19 cellular contexts compared by ENCODE assay signal in genomic region chr12:113800201-113800600, GRCh38.
A peak's percentile ranks its signal among the peaks of the same experiment; 100 is the strongest.
DNase-seq lines count a peak whose midpoint lies in the region; ATAC-seq and TF ChIP-seq lines count a peak whose summit lies in the region.
"Had no signal": no experiment of that assay in that cellular context is flagged by ENCODE, and none has a peak within 500 bp of the region (broad histone marks: within the 10 kb centered on the region; RNA-seq: fewer than 3 reads in every experiment).

No MANE protein-coding gene starts in this region.

- no peak overlapping the region for H2AFZ ChIP-seq in H9 (ENCODE audit: low read length)
- no peak overlapping the region for H2AFZ ChIP-seq in osteoblast (ENCODE audit: low read length)

- H3K9ac ChIP-seq in H9 (ENCODE audit: extremely low read depth, insufficient read length, low read length) = no peak overlapping the region
- H3K9ac ChIP-seq: BLaER1 treated with 17β-estradiol and CSF1 and Interleukin-3, amounts not matched to agents 10 nM and 100 nM had no signal

- DNase-seq in H9 (no peak), fibroblast of pulmonary artery (ENCODE audit: low read depth) (peak; percentile 11), osteoblast (ENCODE audit: insufficient read length, low spot score, missing footprints) (peak; percentile 70), upper lobe of right lung (peak; percentile 32), suprapubic skin (ENCODE audit: low spot score in 2 of 2) (no peak), cerebellum (ENCODE audit: low spot score) (no peak), T-helper 1 cell (no peak)
- DNase-seq: AML-193; Caco-2; Calu3; CD4-positive, alpha-beta T cell; CD8-positive, alpha-beta T cell; DMS79 treated with DMSO at 0.1 percent for 48 hours; GF-D8 had no signal

- no peak overlapping the region for H3K4me3 Mint-ChIP-seq in H9
- H3K4me3 Mint-ChIP-seq: B cell; CD4-positive, alpha-beta T cell; CD8-positive, alpha-beta T cell had no signal

- H3K9me3 Mint-ChIP-seq in H9 = no peaks in the 10 kb centered on the region
- H3K9me3 Mint-ChIP-seq: CD4-positive, alpha-beta T cell; CD8-positive, alpha-beta T cell had no signal

- H3K36me3 Mint-ChIP-seq in H9 (ENCODE audit: insufficient read depth in 1 of 3, low read depth in 3 of 3) = no peaks in the 10 kb centered on the region

- no peak overlapping the region for H2BK12ac ChIP-seq in H9 (ENCODE audit: insufficient read length, low read depth, low read length)

- peak overlapping the region; percentile 37; the same call in 1 of the 2 replicates for H3K14ac ChIP-seq in H9 (ENCODE audit: insufficient read depth, low read length)

- no peak overlapping the region for H3T11ph ChIP-seq in H9 (ENCODE audit: low read length)

- H3K27ac ChIP-seq in H9 (ENCODE audit: insufficient read length, low read depth, low read length) (no peak overlapping the region), osteoblast (ENCODE audit: low read depth, low read length) (no peak overlapping the region), upper lobe of right lung (no peak overlapping the region), suprapubic skin (no peak overlapping the region)
- H3K27ac ChIP-seq: 22Rv1; A549; BLaER1 treated with 17β-estradiol and CSF1 and Interleukin-3, amounts not matched to agents 10 nM and 100 nM; C4-2B had no signal

- no peak overlapping the region for H3K27ac Mint-ChIP-seq in H9
- H3K27ac Mint-ChIP-seq: B cell; CD4-positive, alpha-beta T cell; CD8-positive, alpha-beta T cell had no signal

- TF ChIP-seq EP300 in suprapubic skin (IDR thresholded peaks at IDR 0.05) = no peak

- no peak overlapping the region for H2BK15ac ChIP-seq in H9 (ENCODE audit: low read depth, low read length)

- ATAC-seq in upper lobe of right lung = no peak
- ATAC-seq: A549; CD8-positive, alpha-beta T cell had no signal

- no peaks in the 10 kb centered on the region for H3K27me3 ChIP-seq in H9 (ENCODE audit: insufficient read depth, low read length)
- no peaks in the 10 kb centered on the region for H3K27me3 ChIP-seq in osteoblast (ENCODE audit: insufficient read depth, low read length)
- no peaks in the 10 kb centered on the region for H3K27me3 ChIP-seq in upper lobe of right lung
- no peaks in the 10 kb centered on the region for H3K27me3 ChIP-seq in suprapubic skin

- no peaks in the 10 kb centered on the region for H3K23me2 ChIP-seq in H9 (ENCODE audit: insufficient read length, low read depth, low read length, poor library complexity, severe bottlenecking)

- H4K8ac ChIP-seq in H9 (replicated peaks; ENCODE audit: insufficient read length, low read depth, low read length) = no peak overlapping the region

- H4K20me1 ChIP-seq in H9 (ENCODE audit: control insufficient read depth, insufficient read depth, insufficient read length) (no peaks in the 10 kb centered on the region), osteoblast (ENCODE audit: insufficient read depth, low read length) (no peaks in the 10 kb centered on the region)

- H2BK5ac ChIP-seq in H9 (ENCODE audit: insufficient read length, low read length) = no peak overlapping the region

- H3K23ac ChIP-seq in H9 (ENCODE audit: insufficient read length, low read depth, low read length) = no peak overlapping the region

- H3K79me1 ChIP-seq in H9 (ENCODE audit: insufficient read depth, low read depth, low read length, poor library complexity, severe bottlenecking) = no peaks in the 10 kb centered on the region

- no peak overlapping the region for H2BK120ac ChIP-seq in H9 (ENCODE audit: low read depth, low read length, poor library complexity, severe bottlenecking)

- H3K4me3 ChIP-seq in fibroblast of pulmonary artery (replicated peaks; ENCODE audit: low read depth, low read length) (no peak overlapping the region), osteoblast (ENCODE audit: insufficient read depth, low read length) (no peak overlapping the region), upper lobe of right lung (no peak overlapping the region), suprapubic skin (no peak overlapping the region)
- H3K4me3 ChIP-seq: A549; BLaER1 treated with 17β-estradiol and CSF1 and Interleukin-3, amounts not matched to agents 10 nM and 100 nM had no signal

- H4K5ac ChIP-seq in H9 (ENCODE audit: insufficient read length, low read depth, low read length) = no peak overlapping the region

- no peaks in the 10 kb centered on the region for H3K36me3 ChIP-seq in osteoblast (ENCODE audit: insufficient read depth, low read length)
- no peaks in the 10 kb centered on the region for H3K36me3 ChIP-seq in upper lobe of right lung
- no peaks in the 10 kb centered on the region for H3K36me3 ChIP-seq in suprapubic skin
- H3K36me3 ChIP-seq: BLaER1 treated with 17β-estradiol and CSF1 and Interleukin-3, amounts not matched to agents 10 nM and 100 nM had no signal

- H2BK20ac ChIP-seq in H9 (ENCODE audit: low read depth, low read length, poor library complexity, severe bottlenecking) = no peak overlapping the region

- H2AK5ac ChIP-seq in H9 (ENCODE audit: insufficient read length, low read length) = no peak overlapping the region

- H3K18ac ChIP-seq in H9 (ENCODE audit: insufficient read length, low read depth, low read length) = no peak overlapping the region

- TF ChIP-seq CTCF in H9 (conservative IDR thresholded peaks at IDR 0.05) (no peak), fibroblast of pulmonary artery (IDR thresholded peaks at IDR 0.05; ENCODE audit: low read length, missing control alignments) (no peak), osteoblast (IDR thresholded peaks at IDR 0.05; ENCODE audit: extremely low read depth, low read depth, low read length) (no peak), upper lobe of right lung (IDR thresholded peaks at IDR 0.05) (no peak), suprapubic skin (IDR thresholded peaks at IDR 0.05) (no peak)

- H3K4me2 ChIP-seq in H9 (ENCODE audit: insufficient read depth, insufficient read length, low read length) (no peak overlapping the region), osteoblast (ENCODE audit: insufficient read depth, low read length) (no peak overlapping the region)
- H3K4me2 ChIP-seq: A549; BLaER1 treated with 17β-estradiol and CSF1 and Interleukin-3, amounts not matched to agents 10 nM and 100 nM had no signal

- TF ChIP-seq POLR2A in suprapubic skin (IDR thresholded peaks at IDR 0.05) = no peak

- H3K9me3 ChIP-seq in H9 (ENCODE audit: control insufficient read depth, low read depth, low read length) (no peaks in the 10 kb centered on the region), osteoblast (ENCODE audit: low read depth, low read length) (no peaks in the 10 kb centered on the region), upper lobe of right lung (no peaks in the 10 kb centered on the region), suprapubic skin (no peaks in the 10 kb centered on the region)
- H3K9me3 ChIP-seq: A549; BLaER1 treated with 17β-estradiol and CSF1 and Interleukin-3, amounts not matched to agents 10 nM and 100 nM; Caco-2 had no signal

- peaks cover 6% of the 10 kb centered on the region; the same call in 1 of the 2 replicates for H3K27me3 Mint-ChIP-seq in H9 (ENCODE audit: low read depth)
- H3K27me3 Mint-ChIP-seq: B cell; CD4-positive, alpha-beta T cell had no signal

- intact Hi-C loops in upper lobe of right lung (cut with DNase I) = no loop called here

- H4K91ac ChIP-seq in H9 (ENCODE audit: insufficient read length, low read depth, low read length) = no peak overlapping the region

- no CpG with 5 or more reads among the region's 12 CpGs for WGBS in H9 (ENCODE audit: extremely low coverage, insufficient read length, low lambda C conversion rate)
- WGBS in suprapubic skin = 95% methylated on average over 8 of the region's 12 CpGs

- H3K4me1 ChIP-seq in H9 (ENCODE audit: insufficient read depth, low read length) (no peaks in the 10 kb centered on the region), osteoblast (ENCODE audit: insufficient read depth, low read length) (no peaks in the 10 kb centered on the region), upper lobe of right lung (no peaks in the 10 kb centered on the region), suprapubic skin (no peaks in the 10 kb centered on the region)
- H3K4me1 ChIP-seq: A549, Caco-2 had no signal

- H3K79me2 ChIP-seq in H9 (ENCODE audit: insufficient read depth, low read length) = no peaks in the 10 kb centered on the region
- H3K79me2 ChIP-seq in osteoblast (ENCODE audit: insufficient read depth, low read length) = no peaks in the 10 kb centered on the region

- H3K4me1 Mint-ChIP-seq in H9 = peaks cover 2 to 24% of the 10 kb centered on the region in 2 experiments
- H3K4me1 Mint-ChIP-seq: B cell had no signal

- no peak overlapping the region for H3K56ac ChIP-seq in H9 (ENCODE audit: insufficient read length, low read depth, low read length)

- no peak overlapping the region for H3K4ac ChIP-seq in H9 (ENCODE audit: low read depth, low read length)

Comparison
In these comparisons a context has a peak if more than half of its experiments do, and no peak if none do; other contexts are left out.
1. DNase-seq: peak in fibroblast of pulmonary artery (single experiment), osteoblast (single experiment) and upper lobe of right lung (single experiment); none in H9 (single experiment), suprapubic skin (0 of 2), cerebellum (single experiment) and T-helper 1 cell (0 of 5).